ENCODE assay signal across 18 cellular contexts in genomic region chr1:35171579-35171978, GRCh38. TPM values are rescaled to one million over a fixed set of nuclear protein-coding genes. Genes with fewer than 3 reads are reported as not detected.
DNase-seq lines count a peak whose midpoint lies in the region; ATAC-seq, FAIRE-seq and TF ChIP-seq lines count a peak whose summit lies in the region.
"Had no signal": no experiment of that assay in that cellular context is flagged by ENCODE, and none has a peak within 500 bp of the region (broad histone marks: within the 10 kb centered on the region; RNA-seq: fewer than 3 reads in every experiment).

No MANE protein-coding gene starts in this region.

- BruUV-seq in HepG2 (replicated peaks; lab: Mats Ljungman, UMichigan) = no TSS peak

- H3K4me3 ChIP-seq in liver (ENCODE audit: low read depth in 1 of 3, low read length in 3 of 3) (no peak overlapping the region), HepG2 (replicated peaks in 1 of 3; ENCODE audit: insufficient read depth in 1 of 3, low read depth in 2 of 3, low read length in 3 of 3) (no peak overlapping the region), right lobe of liver (no peak overlapping the region)

- TF ChIP-seq RAD21 in liver (IDR thresholded peaks at IDR 0.05) (no peak), HepG2 (CRISPR knock-in tag; IDR thresholded peaks at IDR 0.05) (no peak)

- H3K9me3 ChIP-seq in liver (ENCODE audit: control insufficient read depth in 4 of 4, low read length in 3 of 4) = no peaks in the 10 kb centered on the region
- H3K9me3 ChIP-seq in HepG2 (ENCODE audit: low read length) = no peaks in the 10 kb centered on the region
- no peaks in the 10 kb centered on the region for H3K9me3 ChIP-seq in right lobe of liver
- H3K9me3 ChIP-seq: BE2C, Caco-2 had no signal

- CTCF ChIA-PET in HepG2 (lab: Yijun Ruan, JAX; ENCODE audit: low intra/inter-chr PET ratio, low total read pairs) = no interaction called here

- ATAC-seq in HepG2 (no peak; the same call in 2 of the 3 replicates), right lobe of liver (peak in 2 of 4 donors; percentile 18 to 26)

- H3K27me3 ChIP-seq in liver (ENCODE audit: control insufficient read depth in 4 of 4, insufficient read depth in 4 of 4, low read length in 3 of 4) (no peaks in the 10 kb centered on the region), HepG2 (ENCODE audit: control insufficient read depth in 1 of 2, insufficient read depth in 2 of 2, low read length in 2 of 2) (no peaks in the 10 kb centered on the region), right lobe of liver (no peaks in the 10 kb centered on the region)
- H3K27me3 ChIP-seq: BE2C had no signal

- 76% methylated on average over 4 of the region's 4 CpGs for WGBS in liver
- 60% methylated on average over 4 of the region's 4 CpGs for WGBS in HepG2 (ENCODE audit: low lambda C conversion rate)
- WGBS in right lobe of liver (ENCODE audit: insufficient coverage, low coverage, low lambda C conversion rate, missing lambda C conversion rate) = 68% methylated on average over 4 of the region's 4 CpGs

- no peak overlapping the region; the same call in 1 of the 2 replicates for H3K4me2 ChIP-seq in HepG2 (ENCODE audit: low read depth, low read length)

- no peak for TF ChIP-seq EP300 in HepG2 (IDR thresholded peaks at IDR 0.05; ENCODE audit: low read depth in 2 of 2, low read length in 2 of 2)
- no peak for TF ChIP-seq EP300 in HepG2 (CRISPR knock-in tag; IDR thresholded peaks at IDR 0.05; ENCODE audit: borderline replicate concordance)

- H3K36me3 ChIP-seq in liver (ENCODE audit: control insufficient read depth in 4 of 4, insufficient read depth in 3 of 4, low read depth in 1 of 4, low read length in 3 of 4) = peaks cover 4 to 17% (median 15%) of the 10 kb centered on the region in 4 donors
- H3K36me3 ChIP-seq in HepG2 (replicated peaks in 1 of 2; ENCODE audit: control insufficient read depth in 1 of 2, insufficient read depth in 2 of 2, low read length in 2 of 2) = peaks cover 0 to 12% of the 10 kb centered on the region in 2 experiments; a peak in 3 of 5 replicates
- H3K36me3 ChIP-seq in right lobe of liver = peaks cover 2 to 18% (median 13%) of the 10 kb centered on the region in 4 donors

- POLR2A ChIA-PET in HepG2 (lab: Yijun Ruan, JAX) = interaction anchor here (1.2 to 1.3 kb wide), 2 partner anchors 125 to 319 kb away, joined by 3 to 4 read pairs; no protein-coding TSS in a partner anchor

- H3K79me2 ChIP-seq in HepG2 (ENCODE audit: insufficient read depth, low read length) = no peaks in the 10 kb centered on the region

- in situ Hi-C loops in HepG2 (cut with HindIII; ENCODE audit: extremely low pct_ligation_motif_present, low pct_unique_long_range_greater_than_20kb) = no loop called here

- H2AFZ ChIP-seq in HepG2 (ENCODE audit: low read length) = no peak overlapping the region

- H3K27ac ChIP-seq in liver (ENCODE audit: low read depth in 1 of 2, low read length in 2 of 2) (peak overlapping the region; percentile 72 to 85), HepG2 (ENCODE audit: extremely low read length, insufficient read depth, low read length) (no peak overlapping the region), right lobe of liver (peak overlapping the region in 2 of 3 donors; percentile 75 to 93), caudate nucleus (ENCODE audit: low read depth, low read length) (no peak overlapping the region)

- no peak for TF ChIP-seq CTCF in liver (IDR thresholded peaks at IDR 0.05; ENCODE audit: low read depth, low read length, missing input control)
- TF ChIP-seq CTCF in HepG2 (CRISPR knock-in tag; IDR thresholded peaks at IDR 0.05) = no peak
- TF ChIP-seq CTCF in right lobe of liver (IDR thresholded peaks at IDR 0.05) = no peak

- H3K9ac ChIP-seq in liver (ENCODE audit: low read depth in 1 of 2, low read length in 2 of 2) (no peak overlapping the region), HepG2 (ENCODE audit: insufficient read depth, low read depth, low read length) (no peak overlapping the region)

- no peak for FAIRE-seq in HepG2 (lab: Jason Lieb, UNC)
- FAIRE-seq: A204.1, D721Med, G401.6, GM12891, H1 had no signal

- DNase-seq in HepG2 (ENCODE audit: low spot score) (no peak), NAMALWA (ENCODE audit: low spot score) (peak; percentile 21), right lobe of liver (no peak), T1000 (lab: John Stamatoyannopoulos, UW) (no peak), caudate nucleus (lab: John Stamatoyannopoulos, UW) (no peak)
- DNase-seq: ACHN; BE2C; C1 segment of cervical spinal cord; Caco-2; CD4-positive, CD25-positive, alpha-beta regulatory T cell; CD8-positive, alpha-beta memory T cell; H9 had no signal

- no peak for TF ChIP-seq POLR2A in HepG2 (IDR thresholded peaks at IDR 0.05; ENCODE audit: insufficient read depth in 1 of 2, low read depth in 2 of 2, low read length in 2 of 2)
- TF ChIP-seq POLR2A in right lobe of liver (IDR thresholded peaks at IDR 0.05) = no peak

- H3K4me1 ChIP-seq in liver (ENCODE audit: control insufficient read depth in 4 of 4, insufficient read depth in 4 of 4, low read length in 3 of 4) (peaks cover 1 to 29% (median 11%) of the 10 kb centered on the region in 4 donors), HepG2 (ENCODE audit: insufficient read depth, low read length) (peaks cover 10% of the 10 kb centered on the region; the same call in 1 of the 2 replicates), right lobe of liver (peaks cover 0 to 23% (median 5%) of the 10 kb centered on the region in 4 donors)
- H3K4me1 ChIP-seq: BE2C, Caco-2 had no signal

- H4K20me1 ChIP-seq in HepG2 (ENCODE audit: insufficient read depth, low read length) = peaks cover 21% of the 10 kb centered on the region

- intact Hi-C loops in HepG2 (cut with micrococcal nuclease; ENCODE audit: unreplicated experiment) = no loop called here
- intact Hi-C loops in right lobe of liver (cut with DNase I) = no loop called here

TF ChIP-seq in liver, 16 proteins besides CTCF, POLR2A, EP300 and RAD21 (continues in another document):
- TF ChIP-seq, protein P1, sequence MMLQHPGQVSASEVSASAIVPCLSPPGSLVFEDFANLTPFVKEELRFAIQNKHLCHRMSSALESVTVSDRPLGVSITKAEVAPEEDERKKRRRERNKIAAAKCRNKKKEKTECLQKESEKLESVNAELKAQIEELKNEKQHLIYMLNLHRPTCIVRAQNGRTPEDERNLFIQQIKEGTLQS (IDR thresholded peaks at IDR 0.05) = no peak
- TF ChIP-seq FOXA2 (IDR thresholded peaks at IDR 0.05) = no peak

TF ChIP-seq in HepG2, 621 proteins besides CTCF, POLR2A, EP300 and RAD21:
- TF ChIP-seq KDM5B (CRISPR knock-in tag; IDR thresholded peaks at IDR 0.05; ENCODE audit: borderline replicate concordance) (no peak), KLF11 (CRISPR knock-in tag; IDR thresholded peaks at IDR 0.05) (no peak), HINFP (CRISPR knock-in tag; IDR thresholded peaks at IDR 0.05; ENCODE audit: low read depth) (no peak), TOE1 (CRISPR knock-in tag; IDR thresholded peaks at IDR 0.05) (no peak)

RNA-seq across cellular contexts. Expression of gene SFPQ, which starts 21.4 kb away (rescaled TPM):
- total RNA-seq in liver (100 to 1,000 TPM in 1 of 2 donors, 10 to 100 TPM in 1; 81.2 to 173 TPM), HepG2 (2016; rRNA removed; fragmentation: Illumina TruSeq; extraction: Trizol) (260 and 292 TPM in 2 replicates), right lobe of liver (10 to 100 TPM; 48.4 to 99.6 (median 73.2) TPM)
- polyA plus RNA-seq in liver (10 to 100 TPM; 29.7 to 51.3 TPM), HepG2 (2011; rRNA removed) (76.7 and 101 TPM in 2 replicates)
- total RNA-seq in HepG2 (2016; cell fraction: cytosol; rRNA removed; fragmentation: Illumina TruSeq; extraction: Trizol; ENCODE audit: low read depth) = 54.6 and 65.9 TPM in 2 replicates
- 237 and 292 TPM in 2 replicates for total RNA-seq in HepG2 (2016; cell fraction: insoluble cytoplasmic fraction; rRNA removed; fragmentation: Illumina TruSeq; extraction: Trizol)
- total RNA-seq in HepG2 (2016; cell fraction: membrane; rRNA removed; fragmentation: Illumina TruSeq; extraction: Trizol) = 101 and 132 TPM in 2 replicates
- 411 and 473 TPM in 2 replicates for total RNA-seq in HepG2 (2016; cell fraction: nucleus; rRNA removed; fragmentation: Illumina TruSeq; extraction: Trizol)
- polyA plus RNA-seq in HepG2 (2011; cell fraction: cytosol; rRNA removed) = 18.6 and 20.5 TPM in 2 replicates
- polyA plus RNA-seq in HepG2 (2011; cell fraction: nucleus; rRNA removed) = 225 and 256 TPM in 2 replicates
- polyA plus RNA-seq in HepG2 (2012) = 145 and 183 TPM in 2 replicates
- polyA plus RNA-seq in HepG2 (2016; cell fraction: cytosol; fragmentation: Illumina TruSeq; extraction: Trizol; ENCODE audit: low read depth) = 27.6 and 28.9 TPM in 2 replicates
- polyA plus RNA-seq in HepG2 (2016; cell fraction: insoluble cytoplasmic fraction; fragmentation: Illumina TruSeq; extraction: Trizol; ENCODE audit: low read depth) = 284 and 302 TPM in 2 replicates
- 44.6 and 59.5 TPM in 2 replicates for polyA plus RNA-seq in HepG2 (2016; cell fraction: membrane; fragmentation: Illumina TruSeq; extraction: Trizol; ENCODE audit: low read depth)
- polyA plus RNA-seq in HepG2 (2016; cell fraction: nucleus; fragmentation: Illumina TruSeq; extraction: Trizol; ENCODE audit: insufficient read depth, low read depth) = 714 and 721 TPM in 2 replicates
- polyA minus RNA-seq in HepG2 (2011; rRNA and poly(A)+ RNA removed; ENCODE audit: low replicate concordance) = 40.6 and 55.3 TPM in 2 replicates
- 27.8 and 30.1 TPM in 2 replicates for polyA minus RNA-seq in HepG2 (2011; cell fraction: cytosol; rRNA and poly(A)+ RNA removed)
- polyA minus RNA-seq in HepG2 (2011; cell fraction: nucleus; rRNA and poly(A)+ RNA removed) = 397 and 453 TPM in 2 replicates

Comparison
In these comparisons a context has a peak if more than half of its experiments do, and no peak if none do; other contexts are left out.
1. H3K27ac ChIP-seq: peak in liver (2 of 2) and right lobe of liver (2 of 3); none in HepG2 (single experiment) and caudate nucleus (single experiment).